10 cellular contexts compared by ENCODE assay signal in the genomic region with DNA sequence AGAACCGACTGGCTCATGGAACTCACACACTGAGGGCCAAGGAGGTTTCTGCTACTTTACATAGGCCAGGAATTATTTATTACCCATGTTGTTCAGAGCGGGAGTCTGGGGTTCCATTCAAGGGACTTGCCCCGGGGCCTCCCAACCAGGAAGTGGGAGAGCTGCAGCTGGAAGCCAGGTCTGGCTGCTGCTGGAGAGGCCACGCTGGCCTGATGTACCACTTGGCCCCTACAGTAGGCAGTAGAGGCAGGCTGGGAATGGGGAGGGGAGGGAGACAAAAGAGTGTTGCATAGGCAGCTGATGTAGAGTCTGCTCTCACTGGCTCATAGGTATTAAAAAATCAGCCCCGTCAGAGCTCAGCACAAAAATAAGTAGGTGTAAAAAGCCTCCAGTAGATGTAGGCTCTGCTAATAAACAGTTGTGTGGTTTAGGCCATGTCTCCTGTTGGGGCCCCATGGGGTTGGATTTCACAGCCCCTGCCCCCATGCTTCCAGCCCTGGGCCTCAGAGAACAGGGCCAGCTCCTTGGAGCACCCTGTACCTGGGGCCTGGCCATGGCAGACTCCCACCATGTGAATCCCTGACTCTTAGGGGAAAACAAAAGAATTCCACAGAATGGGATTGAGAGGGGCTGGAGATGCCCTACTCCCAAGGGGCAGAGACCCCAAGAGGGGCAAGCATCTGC. TPM values are rescaled to one million over a fixed set of nuclear protein-coding genes. Genes with fewer than 3 reads are reported as not detected.
A peak's percentile ranks its signal among the peaks of the same experiment; 100 is the strongest.
DNase-seq lines count a peak whose midpoint lies in the region; ATAC-seq and TF ChIP-seq lines count a peak whose summit lies in the region.
"Had no signal": no experiment of that assay in that cellular context is flagged by ENCODE, and none has a peak within 500 bp of the region (broad histone marks: within the 10 kb centered on the region; RNA-seq: fewer than 3 reads in every experiment).

No MANE protein-coding gene starts in this region.

- DNase-seq in BJ (ENCODE audit: low read depth) (no peak), GM10248 (ENCODE audit: extremely low spot score) (peak; percentile 52), islet precursor cell (peak; percentile 72), DMS79 (lab: John Stamatoyannopoulos, UW) (no peak), MM.1S (no peak)
- DNase-seq: NCI-H1105 treated with DMSO at 0.1 percent for 48 hours, SHP77 had no signal

- H3K36me3 ChIP-seq in BJ (ENCODE audit: control insufficient read depth, insufficient read depth, low read length): no peaks in the 10 kb centered on the region; the same call in none of the 2 replicates
- H3K36me3 ChIP-seq in MM.1S (replicated peaks; ENCODE audit: insufficient read depth, low read length): no peaks in the 10 kb centered on the region

- H3K27me3 Mint-ChIP-seq in activated T-helper 17 cell treated with anti-CD3 and anti-CD28 coated beads, Interleukin-2, amount 50 U/mL, for 72 hours: no peaks in the 10 kb centered on the region

- no peak overlapping the region for H2AFZ ChIP-seq in MM.1S (ENCODE audit: low read length)

- POLR2A ChIA-PET in BJ (lab: Charles Lee): interaction anchor here (0.5 kb wide), 1 partner anchor 39 kb away, joined by 3 read pairs; no protein-coding TSS in a partner anchor
- POLR2A ChIA-PET in GM10248 (lab: Yijun Ruan, JAX): interaction anchor here (0.6 kb wide), 1 partner anchor 64 kb away, joined by 4 read pairs; no protein-coding TSS in a partner anchor

- CTCF ChIA-PET in BJ (lab: Yijun Ruan, JAX) (interaction anchor here (0.6 to 1.4 kb wide), 3 partner anchors 12 to 77 kb away, joined by 3 to 6 read pairs (median 3); no protein-coding TSS in a partner anchor), GM10248 (lab: Yijun Ruan, JAX) (interaction anchor here (1.0 to 1.8 kb wide), 2 partner anchors 21 to 77 kb away, joined by 3 to 6 read pairs; no protein-coding TSS in a partner anchor)

- no peak overlapping the region for H3K9ac ChIP-seq in MM.1S (ENCODE audit: low read length)

- no peak overlapping the region for H3K27ac ChIP-seq in MM.1S (ENCODE audit: low read length)

- peaks cover 13% of the 10 kb centered on the region for H3K4me1 Mint-ChIP-seq in activated T-helper 17 cell treated with anti-CD3 and anti-CD28 coated beads, Interleukin-2, amount 50 U/mL, for 72 hours

- H3K9me3 Mint-ChIP-seq in activated T-helper 17 cell treated with anti-CD3 and anti-CD28 coated beads, Interleukin-2, amount 50 U/mL, for 72 hours: no peaks in the 10 kb centered on the region

- H3K4me1 ChIP-seq in MM.1S (ENCODE audit: low read length): no peaks in the 10 kb centered on the region

- no peaks in the 10 kb centered on the region for H3K27me3 ChIP-seq in BJ (ENCODE audit: control insufficient read depth, insufficient read depth, low read length)
- no peaks in the 10 kb centered on the region for H3K27me3 ChIP-seq in MM.1S (replicated peaks; ENCODE audit: insufficient read depth, low read length)

- peaks cover 8% of the 10 kb centered on the region; the same call in 1 of the 2 replicates for H4K20me1 ChIP-seq in MM.1S (ENCODE audit: insufficient read depth, low read length)

- no peak overlapping the region for H3K4me3 ChIP-seq in BJ (ENCODE audit: low read depth, low read length)
- no peak overlapping the region for H3K4me3 ChIP-seq in MM.1S (ENCODE audit: low read length)

- ATAC-seq in activated T-helper 17 cell treated with anti-CD3 and anti-CD28 coated beads, Interleukin-2, amount 50 U/mL, for 72 hours (replicated peaks): no peak
- ATAC-seq in HG03469 (IDR thresholded peaks at IDR 0.05; ENCODE audit: unreplicated experiment) (no peak), HG03439 (IDR thresholded peaks at IDR 0.05; ENCODE audit: unreplicated experiment) (no peak)

- peaks cover 100% of the 10 kb centered on the region for H3K79me2 ChIP-seq in MM.1S (ENCODE audit: low read length)

- no peaks in the 10 kb centered on the region for H3F3A ChIP-seq in MM.1S (ENCODE audit: insufficient read depth, low read length)

- no peak overlapping the region for H3K4me3 Mint-ChIP-seq in activated T-helper 17 cell treated with anti-CD3 and anti-CD28 coated beads, Interleukin-2, amount 50 U/mL, for 72 hours

- TF ChIP-seq CTCF in BJ (IDR thresholded peaks at IDR 0.05; ENCODE audit: insufficient read depth, low read depth, low read length) (peak; percentile 42), GM10248 (IDR thresholded peaks at IDR 0.05; ENCODE audit: control extremely low read depth, extremely low read depth, low read depth, missing control alignments) (no peak), MM.1S (IDR thresholded peaks at IDR 0.05; ENCODE audit: low read length) (no peak)

- no peaks in the 10 kb centered on the region for H3K9me3 ChIP-seq in MM.1S (replicated peaks; ENCODE audit: insufficient read depth, low read length)

- H3K27ac Mint-ChIP-seq in activated T-helper 17 cell treated with anti-CD3 and anti-CD28 coated beads, Interleukin-2, amount 50 U/mL, for 72 hours: peak overlapping the region; percentile 81

- no peak overlapping the region for H3K4me2 ChIP-seq in MM.1S (ENCODE audit: low read depth, low read length)

- no peaks in the 10 kb centered on the region for H3K9me2 ChIP-seq in MM.1S (replicated peaks; ENCODE audit: insufficient read depth, low read length)

- H3K36me3 Mint-ChIP-seq in activated T-helper 17 cell treated with anti-CD3 and anti-CD28 coated beads, Interleukin-2, amount 50 U/mL, for 72 hours (ENCODE audit: low read depth): peaks cover 57% of the 10 kb centered on the region

RNA-seq across cellular contexts. Expression of a gene that starts 11.7 kb away (rescaled TPM):
- 10.5 and 18.2 TPM in 2 replicates for polyA plus RNA-seq in BJ (2011; rRNA removed)
- polyA minus RNA-seq in BJ (2011; rRNA and poly(A)+ RNA removed): 16.7 and 21.6 TPM in 2 replicates
- total RNA-seq in activated T-helper 17 cell treated with anti-CD3 and anti-CD28 coated beads, Interleukin-2, amount 50 U/mL, for 72 hours: 10 to 100 TPM; 36.0 to 68.1 TPM

Comparison
In these comparisons a context has a peak if more than half of its experiments do, and no peak if none do; other contexts are left out.
1. DNase-seq: peak in GM10248 (single experiment) and islet precursor cell (single experiment); none in BJ (single experiment), DMS79 (single experiment) and MM.1S (single experiment).